In the genomic region with DNA sequence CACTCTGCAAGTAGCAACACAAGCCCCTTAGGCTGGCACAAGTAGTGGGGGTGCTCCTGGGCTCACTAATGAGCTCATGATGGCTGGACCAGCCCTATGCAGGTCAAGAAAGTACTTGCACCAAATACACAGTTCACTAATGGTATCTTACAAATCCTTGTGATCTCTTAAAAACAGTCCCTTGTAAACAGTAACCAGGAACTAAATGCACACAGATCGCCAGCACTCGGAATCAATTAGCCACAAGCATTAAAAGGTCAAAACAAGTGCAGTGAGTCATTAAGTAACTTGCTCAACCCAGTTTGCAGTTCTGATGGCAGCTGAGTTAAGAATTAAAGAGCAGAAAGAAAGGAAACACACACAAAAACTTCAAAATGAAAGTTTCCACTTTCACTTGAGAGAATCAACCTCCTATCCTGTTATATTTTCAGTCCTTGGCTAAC, we compare ENCODE assay signal across 8 cellular contexts. TPM values are rescaled to one million over a fixed set of nuclear protein-coding genes. Genes with fewer than 3 reads are reported as not detected.
DNase-seq lines count a peak whose midpoint lies in the region; ATAC-seq, FAIRE-seq and TF ChIP-seq lines count a peak whose summit lies in the region.

No MANE protein-coding gene starts in this region.

- peaks cover 88% of the 10 kb centered on the region for H3K4me1 Mint-ChIP-seq in activated CD4-positive, alpha-beta T cell treated with anti-CD3 and anti-CD28 coated beads, Interleukin-2, amount 10 ng/mL, durations not matched to agents 7 days and 5 days

- H3K36me3 ChIP-seq in DOHH2 (ENCODE audit: control insufficient read depth, low read length): no peaks in the 10 kb centered on the region
- H3K36me3 ChIP-seq in small intestine (ENCODE audit: control insufficient read depth in 2 of 2, insufficient read depth in 2 of 2, low read length in 2 of 2): no peaks in the 10 kb centered on the region

- peak; percentile 11 to 44 for DNase-seq in HL-60 (ENCODE audit: low read depth in 1 of 2, low spot score in 1 of 2)
- peak; percentile 43 for DNase-seq in activated CD4-positive, alpha-beta T cell treated with anti-CD3 and anti-CD28 coated beads, Interleukin-2, amount 10 ng/mL, durations not matched to agents 7 days and 5 days
- peak; percentile 93 for DNase-seq in fibroblast of mammary gland (ENCODE audit: low read depth)
- DNase-seq in small intestine: peak; percentile 81
- DNase-seq in UCSD-AML1 (lab: John Stamatoyannopoulos, UW; ENCODE audit: unreplicated experiment): no peak
- DNase-seq in NCI-H2029 (lab: John Stamatoyannopoulos, UW): no peak

- H3K79me2 ChIP-seq in DOHH2 (ENCODE audit: control insufficient read depth, low read length): no peaks in the 10 kb centered on the region

- H3K4me3 Mint-ChIP-seq in activated CD4-positive, alpha-beta T cell treated with anti-CD3 and anti-CD28 coated beads, Interleukin-2, amount 10 ng/mL, durations not matched to agents 7 days and 5 days: peak overlapping the region; percentile 39

- CTCF ChIA-PET in activated CD4-positive, alpha-beta T cell treated with anti-CD3 and anti-CD28 coated beads, Interleukin-2, amount 10 ng/mL, durations not matched to agents 7 days and 5 days (lab: Charles Lee): interaction anchor here (0.6 to 1.7 kb wide), 7 partner anchors 24 to 228 kb away, joined by 3 to 9 read pairs (median 3); a partner anchor contains a TSS

- ATAC-seq in GM21360 (IDR thresholded peaks at IDR 0.05; ENCODE audit: unreplicated experiment): peak; percentile 79

- no peak for FAIRE-seq in small intestine (lab: Jason Lieb, UNC)

- H3K27ac Mint-ChIP-seq in activated CD4-positive, alpha-beta T cell treated with anti-CD3 and anti-CD28 coated beads, Interleukin-2, amount 10 ng/mL, durations not matched to agents 7 days and 5 days: peak overlapping the region; percentile 86

- H3F3A ChIP-seq in DOHH2 (ENCODE audit: control insufficient read depth, insufficient read depth): no peaks in the 10 kb centered on the region

- 0 to 3% (median 0%) methylated on average over 2 of the region's 2 CpGs for WGBS in small intestine, 3 donors

- H3K4me2 ChIP-seq in DOHH2 (ENCODE audit: low read length): peak overlapping the region; percentile 0; the same call in 1 of the 2 replicates

- H3K9me3 ChIP-seq in DOHH2 (ENCODE audit: control insufficient read depth, insufficient read depth, low read length) (no peaks in the 10 kb centered on the region), small intestine (ENCODE audit: control insufficient read depth, low read depth) (no peaks in the 10 kb centered on the region)

- POLR2A ChIA-PET in activated CD4-positive, alpha-beta T cell treated with anti-CD3 and anti-CD28 coated beads, Interleukin-2, amount 10 ng/mL, durations not matched to agents 7 days and 5 days (lab: Charles Lee): interaction anchor here (0.6 to 1.5 kb wide), 3 partner anchors 31 to 41 kb away, joined by 3 to 7 read pairs (median 3); no protein-coding TSS in a partner anchor

- H3K9me3 Mint-ChIP-seq in activated CD4-positive, alpha-beta T cell treated with anti-CD3 and anti-CD28 coated beads, Interleukin-2, amount 10 ng/mL, durations not matched to agents 7 days and 5 days: no peaks in the 10 kb centered on the region

- H3K27me3 Mint-ChIP-seq in activated CD4-positive, alpha-beta T cell treated with anti-CD3 and anti-CD28 coated beads, Interleukin-2, amount 10 ng/mL, durations not matched to agents 7 days and 5 days: no peaks in the 10 kb centered on the region

- TF ChIP-seq CTCF in DOHH2 (IDR thresholded peaks at IDR 0.05; ENCODE audit: low read depth, low read length, poor library complexity, severe bottlenecking): no peak
- no peak for TF ChIP-seq CTCF in HL-60 (IDR thresholded peaks at IDR 0.05; ENCODE audit: insufficient read depth, low read length)
- no peak for TF ChIP-seq CTCF in fibroblast of mammary gland (conservative IDR thresholded peaks at IDR 0.05; ENCODE audit: control insufficient read depth, insufficient read depth, low read depth, low read length)

- H3K27ac ChIP-seq in DOHH2 (ENCODE audit: low read depth, low read length) (no peak overlapping the region), HL-60 (replicated peaks) (peak overlapping the region; percentile 31; the same call in 1 of the 2 replicates), small intestine (ENCODE audit: low read depth in 1 of 2, low read length in 1 of 2) (peak overlapping the region in 1 of 2 donors; percentile 73)

- H3K9me2 ChIP-seq in DOHH2 (replicated peaks; ENCODE audit: control insufficient read depth, low read length): no peaks in the 10 kb centered on the region

- H3K4me1 ChIP-seq in DOHH2 (ENCODE audit: control insufficient read depth, low read length) (peaks cover 37% of the 10 kb centered on the region), small intestine (ENCODE audit: control insufficient read depth in 2 of 2, insufficient read depth in 1 of 2, low read depth in 1 of 2, low read length in 1 of 2) (peaks cover 0 to 8% of the 10 kb centered on the region in 2 donors)

- H3K4me3 ChIP-seq in DOHH2 (ENCODE audit: low read length) (no peak overlapping the region), HL-60 (replicated peaks; ENCODE audit: insufficient read depth, low read length) (no peak overlapping the region), fibroblast of mammary gland (ENCODE audit: control insufficient read depth, low read depth, low read length) (no peak overlapping the region), small intestine (ENCODE audit: low read depth in 1 of 2, low read length in 2 of 2) (no peak overlapping the region)

- H3K36me3 Mint-ChIP-seq in activated CD4-positive, alpha-beta T cell treated with anti-CD3 and anti-CD28 coated beads, Interleukin-2, amount 10 ng/mL, durations not matched to agents 7 days and 5 days (ENCODE audit: low read depth): peaks cover 84% of the 10 kb centered on the region

- no peaks in the 10 kb centered on the region for H4K20me1 ChIP-seq in DOHH2 (ENCODE audit: control insufficient read depth, insufficient read depth, low read depth, low read length)

- H3K27me3 ChIP-seq in DOHH2 (ENCODE audit: control insufficient read depth, low read length) (no peaks in the 10 kb centered on the region), HL-60 (ENCODE audit: insufficient read depth, poor library complexity, severe bottlenecking) (no peaks in the 10 kb centered on the region), small intestine (ENCODE audit: control insufficient read depth in 2 of 2, insufficient read depth in 2 of 2, low read length in 2 of 2) (no peaks in the 10 kb centered on the region)

RNA-seq across cellular contexts. Expression of a gene that starts 43.2 kb away (rescaled TPM):
- 100 to 1,000 TPM; 102 to 109 TPM for total RNA-seq in activated CD4-positive, alpha-beta T cell treated with anti-CD3 and anti-CD28 coated beads, Interleukin-2, amount 10 ng/mL, durations not matched to agents 7 days and 5 days
- polyA plus RNA-seq in small intestine: 1 to 10 TPM; 1.6 to 9.0 (median 4.6) TPM

Comparison
In these comparisons a context has a peak if more than half of its experiments do, and no peak if none do; other contexts are left out.
1. DNase-seq: peak in HL-60 (2 of 2), activated CD4-positive, alpha-beta T cell treated with anti-CD3 and anti-CD28 coated beads, Interleukin-2, amount 10 ng/mL, durations not matched to agents 7 days and 5 days (single experiment), fibroblast of mammary gland (single experiment) and small intestine (single experiment); none in UCSD-AML1 (single experiment) and NCI-H2029 (single experiment).